Comparison of ENCODE assay signal across 13 cellular contexts in the genomic region with DNA sequence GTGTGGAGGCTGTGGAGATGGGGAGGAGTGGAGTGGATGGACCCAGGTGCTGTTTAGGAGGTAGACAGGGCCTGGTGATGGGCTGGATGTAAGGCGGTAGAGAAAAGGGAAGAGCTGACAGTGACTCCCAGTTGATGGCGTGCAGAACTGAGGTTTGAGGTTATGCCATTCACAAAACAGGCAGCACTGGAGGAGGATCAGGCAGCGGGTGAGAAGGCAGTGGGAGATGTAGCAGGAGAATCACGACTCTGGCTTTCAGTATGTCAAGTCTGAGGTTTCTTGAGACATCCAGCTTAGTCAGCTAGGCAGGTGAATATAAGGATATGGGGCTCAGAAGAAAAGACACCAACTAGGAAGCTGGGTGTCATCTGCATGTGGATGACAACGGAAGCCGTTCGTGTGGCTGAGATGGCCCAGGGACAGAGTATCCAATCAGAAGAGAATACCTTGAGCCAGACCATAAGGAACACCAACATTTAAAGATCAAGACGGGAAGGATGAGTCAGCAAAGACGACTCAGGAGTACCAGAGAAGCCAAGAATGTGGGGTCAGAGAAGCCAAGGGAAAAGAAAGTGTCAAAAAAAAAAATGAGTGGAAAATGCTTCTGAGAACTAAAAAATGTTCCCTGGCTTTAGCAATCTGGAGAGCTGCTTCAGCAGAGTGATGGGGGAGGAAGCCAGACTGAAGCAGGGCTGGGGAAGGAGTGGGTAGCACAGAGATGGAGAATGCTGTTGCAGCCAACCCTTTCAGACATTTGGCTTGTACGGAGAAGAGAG. TPM values are rescaled to one million over a fixed set of nuclear protein-coding genes. Genes with fewer than 3 reads are reported as not detected.
DNase-seq lines count a peak whose midpoint lies in the region; TF ChIP-seq lines count a peak whose summit lies in the region.
"Had no signal": no experiment of that assay in that cellular context is flagged by ENCODE, and none has a peak within 500 bp of the region (broad histone marks: within the 10 kb centered on the region; RNA-seq: fewer than 3 reads in every experiment).

No MANE protein-coding gene starts in this region.

- H3K4me3 ChIP-seq in adipocyte (ENCODE audit: low read length) (no peak overlapping the region), foreskin fibroblast (ENCODE audit: low read depth in 1 of 2, low read length in 2 of 2) (no peak overlapping the region), spleen (no peak overlapping the region)
- H3K4me3 ChIP-seq: esophagus squamous epithelium, GM12878, left ventricle myocardium inferior had no signal

- intact Hi-C loops in spleen (cut with DNase I; ENCODE audit: low total_unique reads): no loop called here

- DNase-seq in GM04504 (ENCODE audit: low read depth): peak; percentile 28
- peak; percentile 45 for DNase-seq in adipocyte (ENCODE audit: low read depth)
- DNase-seq in foreskin fibroblast: peak; percentile 39 to 64
- no peak for DNase-seq in spleen
- no peak for DNase-seq in HT-29 (ENCODE audit: low spot score)
- DNase-seq in DMS114 treated with DMSO at 0.1 percent for 48 hours (lab: John Stamatoyannopoulos, UW; ENCODE audit: unreplicated experiment): no peak
- DNase-seq in NCI-H1048 (lab: John Stamatoyannopoulos, UW): no peak
- DNase-seq: central memory CD4-positive, alpha-beta T cell; esophagus squamous epithelium; left ventricle myocardium inferior; NCI-H1105; NCI-H524 had no signal

- TF ChIP-seq POLR2A in spleen (IDR thresholded peaks at IDR 0.05): no peak

- TF ChIP-seq CTCF in foreskin fibroblast (IDR thresholded peaks at IDR 0.05; ENCODE audit: low read depth, low read length) (no peak), spleen (IDR thresholded peaks at IDR 0.05 in 8 of 11, conservative IDR thresholded peaks at IDR 0.05 in 3 of 11) (no peak)

- H3K27me3 ChIP-seq in adipocyte (replicated peaks; ENCODE audit: control insufficient read depth, insufficient read depth, low read length) (peaks cover 46% of the 10 kb centered on the region), spleen (replicated peaks in 1 of 7) (no peaks in the 10 kb centered on the region)

- H3K36me3 ChIP-seq in adipocyte (ENCODE audit: control insufficient read depth, insufficient read depth, low read length, severe bottlenecking): no peaks in the 10 kb centered on the region
- H3K36me3 ChIP-seq in spleen: no peaks in the 10 kb centered on the region
- H3K36me3 ChIP-seq: esophagus squamous epithelium, left ventricle myocardium inferior had no signal

- H3K27ac ChIP-seq in spleen: peak overlapping the region in 6 of 8 donors; percentile 15 to 70 (median 64)
- H3K27ac ChIP-seq: esophagus squamous epithelium, left ventricle myocardium inferior had no signal

- 57 to 71% (median 63%) methylated on average over 10 of the region's 10 CpGs for WGBS in spleen, 5 donors

- H3K9me3 ChIP-seq in adipocyte (ENCODE audit: control insufficient read depth, low read length) (peaks cover 10% of the 10 kb centered on the region), spleen (no peaks in the 10 kb centered on the region)
- H3K9me3 ChIP-seq: esophagus squamous epithelium, left ventricle myocardium inferior had no signal

- H3K4me1 ChIP-seq in adipocyte (ENCODE audit: control insufficient read depth, insufficient read depth, low read length) (peaks cover 12% of the 10 kb centered on the region), spleen (peaks cover 0 to 12% (median 0%) of the 10 kb centered on the region in 6 donors)
- H3K4me1 ChIP-seq: esophagus squamous epithelium, left ventricle myocardium inferior had no signal

- no peak overlapping the region for H3K9ac ChIP-seq in adipocyte (ENCODE audit: low read length)

RNA-seq across cellular contexts. Expression of a gene that starts 15.2 kb away (rescaled TPM):
- total RNA-seq in spleen: 10 to 100 TPM in 2 of 7 donors, 1 to 10 TPM in 5; 2.6 to 11.9 (median 8.5) TPM
- 1 to 10 TPM; 1.6 to 3.5 (median 3.0) TPM for polyA plus RNA-seq in spleen
- total RNA-seq in HT-29 (2014; rRNA removed; shearing (Covaris generic)): 0.05 TPM in 1 of 2 replicates, not detected in the other
- total RNA-seq: GM12878 had no signal
- polyA plus RNA-seq: GM12878 had no signal

Comparison
In these comparisons a context has a peak if more than half of its experiments do, and no peak if none do; other contexts are left out.
1. DNase-seq: peak in GM04504 (single experiment), adipocyte (single experiment) and foreskin fibroblast (2 of 2); none in spleen (single experiment), HT-29 (single experiment), DMS114 treated with DMSO at 0.1 percent for 48 hours (single experiment) and NCI-H1048 (single experiment).